In genomic region chr16:4538067-4538385, GRCh38 we compare ENCODE assay signal across 8 cellular contexts. TPM values are rescaled to one million over a fixed set of nuclear protein-coding genes. Genes with fewer than 3 reads are reported as not detected.
DNase-seq lines count a peak whose midpoint lies in the region; ATAC-seq and TF ChIP-seq lines count a peak whose summit lies in the region.

No MANE protein-coding gene starts in this region.

- intact Hi-C loops in psoas muscle (cut with DNase I): no loop called here

- peaks cover 17% of the 10 kb centered on the region for H3K9me3 Mint-ChIP-seq in glutamatergic neuron (ENCODE audit: unreplicated experiment)

- H3K36me3 Mint-ChIP-seq in glutamatergic neuron (ENCODE audit: unreplicated experiment): peaks cover 14% of the 10 kb centered on the region

- no peak for TF ChIP-seq CTCF in GM06990 (IDR thresholded peaks at IDR 0.05; ENCODE audit: insufficient read depth, low read length, poor library complexity, severe bottlenecking)
- TF ChIP-seq CTCF in WERI-Rb-1 (IDR thresholded peaks at IDR 0.05; ENCODE audit: low read depth, low read length): no peak
- no peak for TF ChIP-seq CTCF in glutamatergic neuron (IDR thresholded peaks at IDR 0.05; ENCODE audit: partially characterized antibody, unreplicated experiment)
- TF ChIP-seq CTCF in psoas muscle (IDR thresholded peaks at IDR 0.05): no peak

- no peaks in the 10 kb centered on the region for H3K27me3 ChIP-seq in GM06990 (replicated peaks; ENCODE audit: control insufficient read depth, insufficient read depth, low read length)
- no peaks in the 10 kb centered on the region for H3K27me3 ChIP-seq in WERI-Rb-1 (ENCODE audit: insufficient read depth, low read depth, severe bottlenecking)
- no peaks in the 10 kb centered on the region for H3K27me3 ChIP-seq in psoas muscle (ENCODE audit: insufficient read depth in 3 of 3, low read length in 2 of 3)

- peaks cover 16% of the 10 kb centered on the region for H3K9me3 ChIP-seq in WERI-Rb-1 (ENCODE audit: severe bottlenecking)
- H3K9me3 ChIP-seq in psoas muscle: peaks cover 14% of the 10 kb centered on the region

- H3K27me3 Mint-ChIP-seq in glutamatergic neuron (ENCODE audit: unreplicated experiment): peaks cover 6% of the 10 kb centered on the region

- ATAC-seq in HG02623 (IDR thresholded peaks at IDR 0.05; ENCODE audit: unreplicated experiment) (peak; percentile 21), psoas muscle (peak; percentile 28 to 57 (median 38)), GM18520 (IDR thresholded peaks at IDR 0.05; ENCODE audit: unreplicated experiment) (no peak), HG02884 (IDR thresholded peaks at IDR 0.05; ENCODE audit: unreplicated experiment) (no peak)

- H3K4me3 ChIP-seq in GM06990 (replicated peaks; ENCODE audit: low read depth, low read length): peak overlapping the region; percentile 14
- peak overlapping the region; percentile 92 for H3K4me3 ChIP-seq in WERI-Rb-1 (ENCODE audit: low read depth, low read length)
- peak overlapping the region; percentile 91 for H3K4me3 ChIP-seq in psoas muscle

- WGBS in psoas muscle, 3 donors: 0 to 1% (median 0%) methylated on average over 14 to 37 of the region's 37 CpGs

- peaks cover 32% of the 10 kb centered on the region for H3K4me1 ChIP-seq in psoas muscle

- peak overlapping the region; percentile 49 for H3K4me3 Mint-ChIP-seq in glutamatergic neuron (ENCODE audit: unreplicated experiment)

- no peak overlapping the region for H3K27ac Mint-ChIP-seq in glutamatergic neuron (ENCODE audit: unreplicated experiment)

- peak overlapping the region; percentile 93 for H3K27ac ChIP-seq in WERI-Rb-1
- H3K27ac ChIP-seq in psoas muscle: peak overlapping the region; percentile 95

- peaks cover 11% of the 10 kb centered on the region for H3K4me1 Mint-ChIP-seq in glutamatergic neuron (ENCODE audit: low read depth, unreplicated experiment)

- no peak for DNase-seq in GM06990 (ENCODE audit: extremely low read depth, insufficient read length)
- DNase-seq in WERI-Rb-1: no peak
- DNase-seq in glutamatergic neuron: no peak
- DNase-seq in psoas muscle: no peak
- no peak for DNase-seq in central memory CD4-positive, alpha-beta T cell

- H3K36me3 ChIP-seq in GM06990 (ENCODE audit: control insufficient read depth, insufficient read depth, low read length) (no peaks in the 10 kb centered on the region), WERI-Rb-1 (peaks cover 19% of the 10 kb centered on the region; the same call in 1 of the 2 replicates), psoas muscle (ENCODE audit: insufficient read depth in 1 of 2, low read depth in 1 of 2) (peaks cover 0 to 1% of the 10 kb centered on the region in 2 donors)

RNA-seq across cellular contexts. Expression of gene CDIP1, which starts 0.5 kb away (rescaled TPM):
- total RNA-seq in glutamatergic neuron (ENCODE audit: unreplicated experiment): 51.6 TPM
- total RNA-seq in psoas muscle: 10 to 100 TPM; 29.1 to 51.8 (median 34.9) TPM
- 10 to 100 TPM; 18.7 to 33.6 (median 22.3) TPM for polyA plus RNA-seq in psoas muscle

RNA-seq across cellular contexts. Expression of gene C16orf96, which starts 18.1 kb away (rescaled TPM):
- total RNA-seq in glutamatergic neuron (ENCODE audit: unreplicated experiment) (0.83 TPM), psoas muscle (under 1 TPM in 3 of 4 donors, not detected in 1; 0.04 to 0.32 (median 0.07) TPM)
- under 1 TPM in 1 of 3 donors, not detected in 2; 0.05 TPM for polyA plus RNA-seq in psoas muscle

Comparison
In these comparisons a context has a peak if more than half of its experiments do, and no peak if none do; other contexts are left out.
1. H3K4me3 ChIP-seq: peak in every context shown above with its lines; median percentile 92 in WERI-Rb-1; 91 in psoas muscle; 14 in GM06990.
2. ATAC-seq: peak in HG02623 (single experiment) and psoas muscle (4 of 4); none in GM18520 (single experiment) and HG02884 (single experiment).